In the genomic region with DNA sequence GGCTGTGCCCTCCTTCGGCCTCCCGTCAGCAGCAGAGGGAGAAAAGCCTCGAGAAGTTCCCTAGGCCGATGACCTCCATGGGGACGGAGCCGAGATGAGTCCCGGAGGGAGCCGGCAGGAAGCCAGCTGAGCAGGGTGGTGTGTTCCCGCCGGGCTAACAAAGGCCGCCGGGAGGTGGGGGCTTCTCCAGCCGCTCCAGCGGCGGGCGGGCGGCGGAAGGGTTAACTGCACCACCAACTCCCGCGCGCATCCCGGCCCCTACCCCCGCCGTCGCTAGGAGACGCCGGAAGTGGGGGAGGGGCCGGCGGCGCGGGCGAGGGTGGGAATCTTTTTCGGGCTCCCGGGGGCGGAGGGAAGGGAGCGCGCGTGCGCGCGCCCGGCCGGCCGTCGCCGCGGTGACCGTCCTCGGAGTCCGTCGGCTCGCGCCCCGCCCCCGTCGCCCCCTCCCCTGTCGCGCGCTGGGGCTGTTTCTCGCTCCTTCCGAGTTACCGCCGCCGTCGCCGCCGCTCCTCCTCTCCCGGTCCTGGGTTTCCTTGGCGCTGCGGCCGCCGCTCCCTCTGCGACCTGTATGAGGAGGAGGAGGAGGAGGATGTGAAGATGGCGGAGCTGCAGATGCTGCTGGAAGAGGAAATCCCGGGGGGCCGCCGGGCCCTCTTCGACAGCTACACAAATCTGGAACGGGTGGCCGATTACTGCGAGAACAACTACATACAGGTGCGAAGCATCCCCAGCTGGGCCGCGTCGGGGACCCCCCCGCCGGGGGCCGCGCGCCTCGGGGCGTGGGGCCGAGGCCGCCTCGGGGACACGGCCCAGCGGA, we compare ENCODE assay signal across 8 cellular contexts. TPM values are rescaled to one million over a fixed set of nuclear protein-coding genes. Genes with fewer than 3 reads are reported as not detected.
DNase-seq lines count a peak whose midpoint lies in the region; ATAC-seq and TF ChIP-seq lines count a peak whose summit lies in the region.

A gene (plus strand): TSS at position 477 of the 817 bp plus-strand sequence. CDS start 121 bp downstream, at position 598.

- H3K4me3 ChIP-seq in AG04449 (ENCODE audit: low read depth, low read length) (peak within 1 kb of the TSS; percentile 75), coronary artery (peak within 1 kb of the TSS; percentile 96)

- ATAC-seq in GM18870 (IDR thresholded peaks at IDR 0.05; ENCODE audit: unreplicated experiment) (peak; percentile 37), HG03139 (IDR thresholded peaks at IDR 0.05; ENCODE audit: unreplicated experiment) (peak; percentile 48), left colon (peak; percentile 91)

- DNase-seq in AG04449 (ENCODE audit: low read depth, low spot score), result no peak
- peak; percentile 71 for DNase-seq in NCI-H446 treated with DMSO at 0.1 percent for 48 hours (lab: John Stamatoyannopoulos, UW)
- peak; percentile 72 for DNase-seq in activated CD4-positive, alpha-beta T cell treated with anti-CD3 and anti-CD28 coated beads for 48 hours
- DNase-seq in coronary artery (ENCODE audit: low spot score), result peak; percentile 84
- peak; percentile 69 to 85 for DNase-seq in left colon
- peak; percentile 47 to 71 for DNase-seq in stimulated activated CD4-positive, alpha-beta T cell treated with anti-CD3 and anti-CD28 coated beads, Interleukin-1b, Interleukin-23, amount 100 ng/mL, for 4 hours (ENCODE audit: low read depth in 2 of 2)

- POLR2A ChIA-PET in AG04449 (lab: Yijun Ruan, JAX), result interaction anchor here (0.5 kb wide), 1 partner anchor 16 kb away, joined by 3 read pairs; no protein-coding TSS in a partner anchor

- CTCF ChIA-PET in AG04449 (lab: Yijun Ruan, JAX), result interaction anchor here (2.1 kb wide), 1 partner anchor 10 kb away, joined by 8 read pairs; no protein-coding TSS in a partner anchor

- intact Hi-C loops in left colon (cut with DNase I, micrococcal nuclease), result no loop called here

- no peak for TF ChIP-seq CTCF in AG04449 (IDR thresholded peaks at IDR 0.05; ENCODE audit: insufficient read depth, low read length, missing control alignments)
- no peak for TF ChIP-seq CTCF in coronary artery (IDR thresholded peaks at IDR 0.05)

- peak within 1 kb of the TSS; percentile 76 to 88 for H3K27ac ChIP-seq in coronary artery

RNA-seq across cellular contexts. Expression of the gene that starts here (rescaled TPM):
- 10 to 100 TPM; 15.0 to 19.8 TPM for total RNA-seq in left colon

Comparison
In these comparisons a context has a peak if more than half of its experiments do, and no peak if none do; other contexts are left out.
1. ATAC-seq: peak in every context shown above with its lines; median percentile 91 in left colon; 48 in HG03139; 37 in GM18870.